ENCODE assay signal across 8 cellular contexts in the genomic region with DNA sequence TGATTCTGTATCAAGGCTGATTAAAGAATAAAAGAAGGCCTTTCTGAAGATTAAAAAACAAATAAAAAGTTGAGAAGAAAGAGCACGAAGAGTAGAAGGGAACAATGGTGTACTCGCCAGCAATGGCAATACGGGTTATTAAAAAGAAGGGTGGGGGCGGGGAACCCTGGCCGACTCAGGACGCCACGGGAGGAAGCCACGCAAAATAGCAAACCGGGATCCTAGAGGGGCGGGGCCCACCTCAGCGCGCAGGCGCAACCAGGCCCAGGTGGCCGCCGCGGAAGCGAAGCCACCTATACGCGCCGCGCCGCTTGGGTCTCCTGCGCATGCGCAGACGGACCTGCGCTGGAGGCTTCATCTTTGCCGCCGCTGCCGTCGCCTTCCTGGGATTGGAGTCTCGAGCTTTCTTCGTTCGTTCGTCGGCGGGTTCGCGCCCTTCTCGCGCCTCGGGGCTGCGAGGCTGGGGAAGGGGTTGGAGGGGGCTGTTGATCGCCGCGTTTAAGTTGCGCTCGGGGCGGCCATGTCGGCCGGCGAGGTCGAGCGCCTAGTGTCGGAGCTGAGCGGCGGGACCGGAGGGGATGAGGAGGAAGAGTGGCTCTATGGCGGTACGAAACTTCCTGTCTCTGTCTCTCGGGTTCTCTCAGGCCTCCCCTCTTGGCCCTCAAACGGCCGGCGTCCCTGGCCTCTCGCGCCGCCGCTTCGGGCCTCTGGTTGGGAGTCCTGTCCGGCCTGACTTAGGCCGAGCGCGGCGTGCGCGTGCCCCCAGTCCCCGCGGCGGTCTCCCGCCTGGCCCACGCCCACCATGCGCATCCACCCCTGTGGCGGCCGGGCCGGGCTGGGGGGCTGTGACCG. TPM values are rescaled to one million over a fixed set of nuclear protein-coding genes. Genes with fewer than 3 reads are reported as not detected.
DNase-seq lines count a peak whose midpoint lies in the region; ATAC-seq and TF ChIP-seq lines count a peak whose summit lies in the region.

FIP1L1 (plus strand) TSS at position 323 of the 852 bp plus-strand sequence; CDS start at position 521, 198 bp downstream.

- peak within 1 kb of the TSS; percentile 89 to 90 for H3K9ac ChIP-seq in duodenal mucosa (ENCODE audit: low read depth in 1 of 2, low read length in 2 of 2)

- H3K27me3 ChIP-seq in duodenal mucosa (ENCODE audit: control insufficient read depth in 1 of 2, insufficient read depth in 2 of 2, low read length in 2 of 2) (no peaks in the 10 kb centered on the region), right lobe of liver (no peaks in the 10 kb centered on the region)

- peak; percentile 90 for DNase-seq in CD14-positive monocyte (ENCODE audit: low spot score)
- peak; percentile 92 for DNase-seq in NCI-H774 (lab: John Stamatoyannopoulos, UW)
- peak; percentile 96 for DNase-seq in activated CD4-positive, alpha-beta memory T cell treated with anti-CD3 and anti-CD28 coated beads, Interleukin-2, amount 10 ng/mL, durations not matched to agents 7 days and 5 days
- DNase-seq in right lobe of liver = peak; percentile 96 to 98 (median 97)
- peak; percentile 95 to 97 for DNase-seq in stimulated activated CD4-positive, alpha-beta T cell treated with anti-CD3 and anti-CD28 coated beads, Interleukin-4, amount 100 ng/mL, for 4 hours

- H3K9me3 ChIP-seq in duodenal mucosa (ENCODE audit: control insufficient read depth in 1 of 2, low read length in 2 of 2) (no peaks in the 10 kb centered on the region), right lobe of liver (no peaks in the 10 kb centered on the region)

- H3K4me1 ChIP-seq in duodenal mucosa (ENCODE audit: control insufficient read depth in 1 of 2, insufficient read depth in 2 of 2, low read length in 2 of 2) = peaks cover 24 to 31% of the 10 kb centered on the region in 2 donors
- peaks cover 0 to 10% (median 5%) of the 10 kb centered on the region in 4 donors for H3K4me1 ChIP-seq in right lobe of liver

- TF ChIP-seq POLR2A in right lobe of liver (IDR thresholded peaks at IDR 0.05) = peak; percentile 83

- POLR2A ChIA-PET in activated CD4-positive, alpha-beta memory T cell treated with anti-CD3 and anti-CD28 coated beads, Interleukin-2, amount 10 ng/mL, durations not matched to agents 7 days and 5 days (lab: Charles Lee) = interaction anchor here (0.9 to 2.7 kb wide), 7 partner anchors 9 to 666 kb away, joined by 3 to 32 read pairs (median 5); partner anchors contain the start of gene SCFD2

- peak within 1 kb of the TSS; percentile 71 for H3K27ac ChIP-seq in duodenal mucosa (ENCODE audit: low read depth, low read length)
- H3K27ac ChIP-seq in right lobe of liver = peak within 1 kb of the TSS; percentile 55 to 81 (median 75)

- H3K4me1 Mint-ChIP-seq in CD14-positive monocyte = peaks cover 28% of the 10 kb centered on the region
- H3K4me1 Mint-ChIP-seq in activated CD4-positive, alpha-beta memory T cell treated with anti-CD3 and anti-CD28 coated beads, Interleukin-2, amount 10 ng/mL, durations not matched to agents 7 days and 5 days = peaks cover 33% of the 10 kb centered on the region

- ATAC-seq in GM19395 (IDR thresholded peaks at IDR 0.05; ENCODE audit: unreplicated experiment) = peak; percentile 88
- ATAC-seq in HG03565 (IDR thresholded peaks at IDR 0.05; ENCODE audit: unreplicated experiment) = peak; percentile 82
- peak; percentile 99 to 100 (median 99) for ATAC-seq in right lobe of liver

- H3K36me3 Mint-ChIP-seq in CD14-positive monocyte = peaks cover 10 to 11% of the 10 kb centered on the region in 2 donors
- H3K36me3 Mint-ChIP-seq in activated CD4-positive, alpha-beta memory T cell treated with anti-CD3 and anti-CD28 coated beads, Interleukin-2, amount 10 ng/mL, durations not matched to agents 7 days and 5 days (ENCODE audit: low read depth) = peaks cover 20% of the 10 kb centered on the region

- peaks cover 0 to 5% of the 10 kb centered on the region in 2 donors for H3K36me3 ChIP-seq in duodenal mucosa (ENCODE audit: control insufficient read depth in 1 of 2, insufficient read depth in 2 of 2, low read length in 2 of 2)
- peaks cover 0 to 3% (median 0%) of the 10 kb centered on the region in 4 donors for H3K36me3 ChIP-seq in right lobe of liver

- WGBS in right lobe of liver (ENCODE audit: insufficient coverage, low coverage, low lambda C conversion rate, missing lambda C conversion rate) = under 1% methylated on average over 16 of the region's 85 CpGs

- H3K4me3 Mint-ChIP-seq in CD14-positive monocyte = peak within 1 kb of the TSS; percentile 99
- H3K4me3 Mint-ChIP-seq in activated CD4-positive, alpha-beta memory T cell treated with anti-CD3 and anti-CD28 coated beads, Interleukin-2, amount 10 ng/mL, durations not matched to agents 7 days and 5 days = peak within 1 kb of the TSS; percentile 98

- TF ChIP-seq CTCF in CD14-positive monocyte (IDR thresholded peaks at IDR 0.05) (no peak), right lobe of liver (IDR thresholded peaks at IDR 0.05) (no peak)

- peak within 1 kb of the TSS; percentile 96 to 99 (median 96) for H3K27ac Mint-ChIP-seq in CD14-positive monocyte
- peak within 1 kb of the TSS; percentile 94 for H3K27ac Mint-ChIP-seq in activated CD4-positive, alpha-beta memory T cell treated with anti-CD3 and anti-CD28 coated beads, Interleukin-2, amount 10 ng/mL, durations not matched to agents 7 days and 5 days

- intact Hi-C loops in CD14-positive monocyte (cut with micrococcal nuclease) = loop anchor here (1.0 to 10.0 kb wide), 2 partner anchors 10 to 687 kb away; partner anchors contain the start of gene CHIC2 (in 1 of the 2)
- intact Hi-C loops in right lobe of liver (cut with DNase I) = no loop called here

- H3K27me3 Mint-ChIP-seq in CD14-positive monocyte (ENCODE audit: low read depth in 3 of 3) = peaks cover 0 to 2% (median 1%) of the 10 kb centered on the region in 3 donors
- H3K27me3 Mint-ChIP-seq in activated CD4-positive, alpha-beta memory T cell treated with anti-CD3 and anti-CD28 coated beads, Interleukin-2, amount 10 ng/mL, durations not matched to agents 7 days and 5 days = peaks cover 8% of the 10 kb centered on the region

- peaks cover 0 to 3% (median 0%) of the 10 kb centered on the region in 7 donors for H3K9me3 Mint-ChIP-seq in CD14-positive monocyte
- no peaks in the 10 kb centered on the region for H3K9me3 Mint-ChIP-seq in activated CD4-positive, alpha-beta memory T cell treated with anti-CD3 and anti-CD28 coated beads, Interleukin-2, amount 10 ng/mL, durations not matched to agents 7 days and 5 days

- CTCF ChIA-PET in activated CD4-positive, alpha-beta memory T cell treated with anti-CD3 and anti-CD28 coated beads, Interleukin-2, amount 10 ng/mL, durations not matched to agents 7 days and 5 days (lab: Charles Lee) = interaction anchor here (1.3 kb wide), 1 partner anchor 10 kb away, joined by 3 read pairs; no protein-coding TSS in a partner anchor

- H3K4me3 ChIP-seq in duodenal mucosa (ENCODE audit: low read depth in 1 of 2, low read length in 2 of 2) = peak within 1 kb of the TSS; percentile 90 to 92
- H3K4me3 ChIP-seq in right lobe of liver = peak within 1 kb of the TSS; percentile 73 to 92 (median 76)

RNA-seq across cellular contexts. Expression of gene FIP1L1, which starts in this region (rescaled TPM):
- polyA plus RNA-seq in CD14-positive monocyte = 10 to 100 TPM; 25.4 to 36.9 TPM
- total RNA-seq in activated CD4-positive, alpha-beta memory T cell treated with anti-CD3 and anti-CD28 coated beads, Interleukin-2, amount 10 ng/mL, durations not matched to agents 7 days and 5 days = 10 to 100 TPM; 74.5 to 76.2 TPM
- 10 to 100 TPM; 12.9 to 19.7 (median 18.9) TPM for total RNA-seq in right lobe of liver

Comparison
In these comparisons a context has a peak if more than half of its experiments do, and no peak if none do; other contexts are left out.
1. Peak in every context shown above with its lines: DNase-seq, ATAC-seq, H3K4me3 ChIP-seq and H3K27ac ChIP-seq.
2. intact Hi-C loops: an anchor here in CD14-positive monocyte (1.0 to 10.0 kb wide); none called in right lobe of liver.